8 cellular contexts compared by ENCODE assay signal in the genomic region with DNA sequence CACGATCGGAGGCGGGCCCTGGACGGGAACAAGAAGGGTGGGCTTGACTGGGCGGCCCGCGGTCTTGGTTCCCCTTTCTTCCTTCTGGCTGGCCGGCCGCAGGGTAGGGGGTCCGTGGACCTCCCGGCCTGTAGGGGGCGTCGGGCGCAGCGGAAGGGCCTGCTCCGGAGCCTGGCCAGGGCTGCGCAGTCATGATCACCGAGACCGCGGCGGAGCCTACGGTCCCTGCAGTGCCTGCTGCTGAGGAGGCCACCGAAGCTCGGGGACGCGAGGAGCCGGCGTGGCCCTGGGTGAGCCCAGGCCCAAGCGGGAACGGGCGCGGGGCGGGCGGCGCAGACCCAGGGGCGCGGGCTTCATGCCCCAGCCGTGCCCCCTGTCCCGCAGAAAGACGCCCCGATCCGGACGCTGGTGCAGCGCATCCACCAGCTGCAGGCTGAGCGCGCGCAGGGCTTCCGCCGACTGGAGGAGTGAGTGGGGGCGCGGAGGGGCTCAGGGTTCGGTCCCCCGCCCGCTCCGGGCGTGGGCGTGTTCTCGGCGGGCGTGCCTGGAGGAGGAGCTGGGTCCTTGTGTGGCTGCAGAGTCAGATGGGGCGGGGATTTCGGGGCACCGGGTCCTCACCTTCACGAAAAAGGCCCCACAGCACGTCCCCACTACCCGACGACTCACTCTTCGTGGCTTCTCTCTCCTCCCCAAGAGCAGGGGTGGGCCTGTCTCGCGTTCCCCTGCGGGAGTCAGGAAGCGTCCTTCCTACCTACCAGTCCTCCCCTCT. TPM values are rescaled to one million over a fixed set of nuclear protein-coding genes. Genes with fewer than 3 reads are reported as not detected.
DNase-seq lines count a peak whose midpoint lies in the region; ATAC-seq and TF ChIP-seq lines count a peak whose summit lies in the region.

A gene (plus strand): TSS at position 188 of the 769 bp plus-strand sequence. CDS start 4 bp downstream, at position 192.

- no peaks in the 10 kb centered on the region for H3K27me3 ChIP-seq in adrenal gland
- no peaks in the 10 kb centered on the region for H3K27me3 ChIP-seq in left ventricle myocardium inferior (ENCODE audit: low read depth)
- no peaks in the 10 kb centered on the region for H3K27me3 ChIP-seq in psoas muscle (ENCODE audit: insufficient read depth in 3 of 3, low read length in 2 of 3)

- intact Hi-C loops in T-helper 1 cell treated with Interleukin-12 subunit alpha and Interleukin-12 subunit beta and Interleukin-4 antibody, amounts not matched to agents 30 ng/mL and 1 ng/mL, for 36 hours (cut with micrococcal nuclease) = loop anchor here (1.0 to 5.0 kb wide), 9 partner anchors 17 to 329 kb away; a partner anchor contains a TSS
- intact Hi-C loops in adrenal gland (cut with DNase I) = no loop called here
- intact Hi-C loops in left ventricle myocardium inferior (cut with micrococcal nuclease) = no loop called here
- intact Hi-C loops in psoas muscle (cut with DNase I) = no loop called here

- peak within 1 kb of the TSS; percentile 34 to 92 (median 78) for H3K27ac ChIP-seq in adrenal gland
- peak within 1 kb of the TSS; percentile 97 for H3K27ac ChIP-seq in left ventricle myocardium inferior (replicated peaks)
- peak within 1 kb of the TSS; percentile 87 for H3K27ac ChIP-seq in psoas muscle
- peak within 1 kb of the TSS; percentile 73 for H3K27ac ChIP-seq in urinary bladder (ENCODE audit: low read depth)

- peak; percentile 38 to 43 for TF ChIP-seq POLR2A in adrenal gland (IDR thresholded peaks at IDR 0.05)

- H3K4me1 ChIP-seq in adrenal gland (replicated peaks in 1 of 2) (peaks cover 10 to 22% of the 10 kb centered on the region in 2 donors), left ventricle myocardium inferior (peaks cover 35% of the 10 kb centered on the region), psoas muscle (peaks cover 8% of the 10 kb centered on the region), urinary bladder (ENCODE audit: insufficient read depth) (no peaks in the 10 kb centered on the region)

- H3K9me3 ChIP-seq in adrenal gland (replicated peaks in 1 of 3) = no peaks in the 10 kb centered on the region
- H3K9me3 ChIP-seq in left ventricle myocardium inferior (replicated peaks) = no peaks in the 10 kb centered on the region
- no peaks in the 10 kb centered on the region for H3K9me3 ChIP-seq in psoas muscle

- peak; percentile 83 for TF ChIP-seq CTCF in GM12873 (IDR thresholded peaks at IDR 0.05; ENCODE audit: insufficient read depth, low read depth, low read length, missing control alignments)
- peak; percentile 69 to 92 (median 83) for TF ChIP-seq CTCF in adrenal gland (IDR thresholded peaks at IDR 0.05)
- TF ChIP-seq CTCF in left ventricle myocardium inferior (IDR thresholded peaks at IDR 0.05; ENCODE audit: borderline replicate concordance) = peak; percentile 95
- peak; percentile 92 for TF ChIP-seq CTCF in psoas muscle (IDR thresholded peaks at IDR 0.05)

- peak within 1 kb of the TSS; percentile 31 to 71 (median 66) for H3K4me3 ChIP-seq in adrenal gland
- peak within 1 kb of the TSS; percentile 96 for H3K4me3 ChIP-seq in left ventricle myocardium inferior
- peak within 1 kb of the TSS; percentile 78 for H3K4me3 ChIP-seq in psoas muscle
- peak within 1 kb of the TSS; percentile 69 for H3K4me3 ChIP-seq in urinary bladder (ENCODE audit: low read depth, low read length)

- 0 to 1% (median 1%) methylated on average over 14 to 72 of the region's 72 CpGs for WGBS in adrenal gland, 4 donors
- WGBS in psoas muscle, 3 donors = 0 to 1% (median 1%) methylated on average over 48 to 72 of the region's 72 CpGs
- WGBS in urinary bladder = under 1% methylated on average over 72 of the region's 72 CpGs

- H3K36me3 ChIP-seq in adrenal gland (replicated peaks in 1 of 2) (peaks cover 0 to 4% of the 10 kb centered on the region in 2 donors), left ventricle myocardium inferior (peaks cover 12% of the 10 kb centered on the region), psoas muscle (ENCODE audit: insufficient read depth in 1 of 2, low read depth in 1 of 2) (peaks cover 4 to 16% of the 10 kb centered on the region in 2 donors), urinary bladder (ENCODE audit: insufficient read depth) (no peaks in the 10 kb centered on the region)

- peak; percentile 76 for DNase-seq in NCI-H1105 (lab: John Stamatoyannopoulos, UW)
- peak; percentile 78 to 86 (median 79) for DNase-seq in adrenal gland
- DNase-seq in left ventricle myocardium inferior = peak; percentile 87
- peak; percentile 88 to 94 for DNase-seq in psoas muscle

- peak; percentile 81 for ATAC-seq in HG02642 (IDR thresholded peaks at IDR 0.05; ENCODE audit: poor library complexity, unreplicated experiment)
- peak; percentile 85 to 90 (median 90) for ATAC-seq in psoas muscle

RNA-seq across cellular contexts. Expression of the gene that starts here (rescaled TPM):
- 101 and 111 TPM in 2 replicates for total RNA-seq in T-helper 1 cell treated with Interleukin-12 subunit alpha and Interleukin-12 subunit beta and Interleukin-4 antibody, amounts not matched to agents 30 ng/mL and 1 ng/mL, for 36 hours
- total RNA-seq in adrenal gland (100 to 1,000 TPM in 3 of 8 donors, 10 to 100 TPM in 5; 56.1 to 268 (median 91.7) TPM), left ventricle myocardium inferior (76.6 TPM), psoas muscle (100 to 1,000 TPM in 1 of 4 donors, 10 to 100 TPM in 3; 52.1 to 105 (median 92.0) TPM), urinary bladder (18.9 TPM)
- polyA plus RNA-seq in adrenal gland (100 to 1,000 TPM in 2 of 3 donors, 1 to 10 TPM in 1; 8.8 to 156 (median 148) TPM), psoas muscle (100 to 1,000 TPM in 1 of 3 donors, 10 to 100 TPM in 2; 67.7 to 105 (median 80.7) TPM), urinary bladder (103 TPM)

Comparison
In these comparisons a context has a peak if more than half of its experiments do, and no peak if none do; other contexts are left out.
1. Peak in every context shown above with its lines: DNase-seq, ATAC-seq, H3K4me3 ChIP-seq and H3K27ac ChIP-seq.